8 cellular contexts compared by ENCODE assay signal in the genomic region with DNA sequence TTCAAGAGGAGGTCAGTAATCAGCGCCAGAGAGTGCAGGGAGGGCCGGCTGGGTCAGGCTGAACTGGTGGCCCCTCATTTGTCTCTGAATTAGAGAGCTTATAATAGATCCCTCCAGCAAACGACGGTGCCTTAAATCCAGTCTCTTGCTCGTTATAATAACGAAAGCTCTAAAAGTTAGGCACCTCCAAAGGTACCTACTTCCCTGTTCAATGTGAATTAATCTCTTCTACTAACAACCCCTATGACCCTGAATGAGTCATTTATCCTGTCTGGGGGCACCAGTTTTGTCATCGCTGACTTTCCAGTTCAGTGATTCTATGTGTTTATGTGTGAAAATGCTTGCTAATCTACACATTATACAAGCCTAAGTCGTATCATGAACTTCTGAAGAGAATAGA. TPM values are rescaled to one million over a fixed set of nuclear protein-coding genes. Genes with fewer than 3 reads are reported as not detected.
DNase-seq lines count a peak whose midpoint lies in the region; ATAC-seq and TF ChIP-seq lines count a peak whose summit lies in the region.

No MANE protein-coding gene starts in this region.

- TF ChIP-seq POLR2A in transverse colon (IDR thresholded peaks at IDR 0.05) = no peak

- peak; percentile 30 for DNase-seq in stimulated activated CD4-positive, alpha-beta T cell treated with anti-CD3 and anti-CD28 coated beads, Interleukin-1b, Interleukin-23, amount 100 ng/mL, for 48 hours
- no peak for DNase-seq in stimulated activated CD4-positive, alpha-beta T cell treated with anti-CD3 and anti-CD28 coated beads, Interleukin-12 subunit alpha, Interleukin-12 subunit beta, amount 100 ng/mL, for 4 hours
- DNase-seq in activated T-helper 1 cell treated with anti-CD3 and anti-CD28 coated beads, Interleukin-12 subunit alpha, Interleukin-12 subunit beta, Interleukin-2, Interleukin-4 antibody, amounts not matched to agents 30 ng/mL and 10 ng/mL and 1 ng/mL, durations not matched to agents 14 hours and 24 hours and 36 hours (ENCODE audit: low spot score) = no peak
- no peak for DNase-seq in kidney epithelial cell (ENCODE audit: low read depth)
- DNase-seq in transverse colon = no peak
- DNase-seq in NCI-H1930 (lab: John Stamatoyannopoulos, UW) = no peak

- intact Hi-C loops in activated T-helper 1 cell treated with anti-CD3 and anti-CD28 coated beads, Interleukin-12 subunit alpha, Interleukin-12 subunit beta, Interleukin-2, Interleukin-4 antibody, amounts not matched to agents 30 ng/mL and 10 ng/mL and 1 ng/mL, durations not matched to agents 14 hours and 24 hours and 36 hours (cut with micrococcal nuclease) = loop anchor here (2.0 to 5.0 kb wide), 5 partner anchors 45 to 978 kb away; a partner anchor contains a TSS
- intact Hi-C loops in transverse colon (cut with DNase I; ENCODE audit: low total_unique reads) = loop anchor here (2.0 to 10.0 kb wide), 3 partner anchors 78 to 305 kb away; a partner anchor contains a TSS

- 20 to 33% methylated on average over 3 to 8 of the region's 8 CpGs for WGBS in transverse colon (ENCODE audit: low coverage in 1 of 2), 2 donors

- H3K36me3 Mint-ChIP-seq in activated T-helper 1 cell treated with anti-CD3 and anti-CD28 coated beads, Interleukin-12 subunit alpha, Interleukin-12 subunit beta, Interleukin-2, Interleukin-4 antibody, amounts not matched to agents 30 ng/mL and 10 ng/mL and 1 ng/mL, durations not matched to agents 14 hours and 24 hours and 36 hours (ENCODE audit: low read depth) = peaks cover 10% of the 10 kb centered on the region

- H3K4me1 ChIP-seq in transverse colon = peaks cover 13 to 32% (median 28%) of the 10 kb centered on the region in 4 donors

- in situ Hi-C loops in transverse colon (cut with MboI; ENCODE audit: low pct_ligation_motif_present in 1 of 4, low pct_unique_long_range_greater_than_20kb in 1 of 4, low sequenced_read_pairs in 3 of 4) = loop anchor here in 3 of 4 donors (10.0 to 25.0 kb wide), 4 partner anchors 165 to 392 kb away; a partner anchor contains a TSS

- H3K4me3 ChIP-seq in kidney epithelial cell (ENCODE audit: low read depth, low read length) = peak overlapping the region; percentile 3
- H3K4me3 ChIP-seq in transverse colon = peak overlapping the region in 3 of 4 donors; percentile 60 to 78 (median 73)

- peak overlapping the region; percentile 64 for H3K27ac Mint-ChIP-seq in activated T-helper 1 cell treated with anti-CD3 and anti-CD28 coated beads, Interleukin-12 subunit alpha, Interleukin-12 subunit beta, Interleukin-2, Interleukin-4 antibody, amounts not matched to agents 30 ng/mL and 10 ng/mL and 1 ng/mL, durations not matched to agents 14 hours and 24 hours and 36 hours

- TF ChIP-seq CTCF in kidney epithelial cell (IDR thresholded peaks at IDR 0.05; ENCODE audit: insufficient read depth, low read length, poor library complexity, severe bottlenecking) = no peak
- no peak for TF ChIP-seq CTCF in transverse colon (IDR thresholded peaks at IDR 0.05)

- H3K9me3 Mint-ChIP-seq in activated T-helper 1 cell treated with anti-CD3 and anti-CD28 coated beads, Interleukin-12 subunit alpha, Interleukin-12 subunit beta, Interleukin-2, Interleukin-4 antibody, amounts not matched to agents 30 ng/mL and 10 ng/mL and 1 ng/mL, durations not matched to agents 14 hours and 24 hours and 36 hours = no peaks in the 10 kb centered on the region

- H3K27me3 Mint-ChIP-seq in activated T-helper 1 cell treated with anti-CD3 and anti-CD28 coated beads, Interleukin-12 subunit alpha, Interleukin-12 subunit beta, Interleukin-2, Interleukin-4 antibody, amounts not matched to agents 30 ng/mL and 10 ng/mL and 1 ng/mL, durations not matched to agents 14 hours and 24 hours and 36 hours (ENCODE audit: insufficient read depth) = peaks cover 31% of the 10 kb centered on the region

- no peaks in the 10 kb centered on the region for H3K36me3 ChIP-seq in kidney epithelial cell (ENCODE audit: control insufficient read depth, insufficient read depth, low read length)
- H3K36me3 ChIP-seq in transverse colon = no peaks in the 10 kb centered on the region

- no peaks in the 10 kb centered on the region for H3K27me3 ChIP-seq in kidney epithelial cell (ENCODE audit: control insufficient read depth, insufficient read depth, low read length)
- H3K27me3 ChIP-seq in transverse colon = no peaks in the 10 kb centered on the region

- H3K4me1 Mint-ChIP-seq in activated T-helper 1 cell treated with anti-CD3 and anti-CD28 coated beads, Interleukin-12 subunit alpha, Interleukin-12 subunit beta, Interleukin-2, Interleukin-4 antibody, amounts not matched to agents 30 ng/mL and 10 ng/mL and 1 ng/mL, durations not matched to agents 14 hours and 24 hours and 36 hours (ENCODE audit: low read depth) = peaks cover 43% of the 10 kb centered on the region

- no peak for ATAC-seq in GM21723 (IDR thresholded peaks at IDR 0.05; ENCODE audit: unreplicated experiment)
- ATAC-seq in GM19324 (IDR thresholded peaks at IDR 0.05; ENCODE audit: low FRiP score, unreplicated experiment) = no peak

- no peaks in the 10 kb centered on the region for H3K9me3 ChIP-seq in transverse colon

- TF ChIP-seq EP300 in transverse colon (IDR thresholded peaks at IDR 0.05; ENCODE audit: low read depth) = no peak

- H3K4me3 Mint-ChIP-seq in activated T-helper 1 cell treated with anti-CD3 and anti-CD28 coated beads, Interleukin-12 subunit alpha, Interleukin-12 subunit beta, Interleukin-2, Interleukin-4 antibody, amounts not matched to agents 30 ng/mL and 10 ng/mL and 1 ng/mL, durations not matched to agents 14 hours and 24 hours and 36 hours = peak overlapping the region; percentile 80

- peak overlapping the region; percentile 91 to 99 (median 98) for H3K27ac ChIP-seq in transverse colon

RNA-seq across cellular contexts. Expression of a gene that starts 2.3 kb away (rescaled TPM):
- 9.6 TPM in 2 replicates for total RNA-seq in activated T-helper 1 cell treated with anti-CD3 and anti-CD28 coated beads, Interleukin-12 subunit alpha, Interleukin-12 subunit beta, Interleukin-2, Interleukin-4 antibody, amounts not matched to agents 30 ng/mL and 10 ng/mL and 1 ng/mL, durations not matched to agents 14 hours and 24 hours and 36 hours
- 18.5 and 22.5 TPM in 2 replicates for total RNA-seq in kidney epithelial cell
- total RNA-seq in transverse colon = 10 to 100 TPM in 3 of 4 donors, 1 to 10 TPM in 1; 7.8 to 25.5 (median 21.0) TPM
